ENCODE assay signal across 21 cellular contexts in the genomic region with DNA sequence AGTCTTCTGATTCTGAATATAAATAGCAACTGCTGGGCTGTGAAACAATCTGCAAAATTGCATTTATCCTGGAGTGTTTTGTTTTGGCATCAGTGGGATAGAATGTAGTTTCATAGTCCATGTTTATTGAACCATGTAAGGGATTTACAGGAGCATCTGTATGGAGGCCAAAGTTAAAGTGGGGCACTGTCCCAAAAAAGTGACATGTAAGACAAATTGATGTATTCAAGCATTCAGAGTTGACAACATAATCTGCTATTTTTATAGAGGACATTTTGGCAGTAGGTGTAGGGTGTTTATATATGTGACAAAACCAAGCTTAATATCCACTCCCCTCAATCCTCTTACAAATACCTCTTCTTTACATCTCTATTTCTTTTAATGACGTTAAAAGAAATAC.
"Had no signal": no experiment of that assay in that cellular context is flagged by ENCODE, and none has a peak within 500 bp of the region (broad histone marks: within the 10 kb centered on the region; RNA-seq: fewer than 3 reads in every experiment).

No MANE protein-coding gene starts in this region.

- H3K9me3 ChIP-seq: thyroid gland, upper lobe of right lung had no signal

- H3K36me3 ChIP-seq: thyroid gland, upper lobe of right lung had no signal

- ATAC-seq: activated CD4-positive, alpha-beta T cell treated with anti-CD3 and anti-CD28 coated beads for 36 hours; activated T-cell treated with anti-CD3 and anti-CD28 coated beads, Interleukin-2, amount 50 U/mL, for 4 hours; natural killer cell treated with Interleukin-12 subunit alpha and Interleukin-12 subunit beta and Interleukin-15 and Interleukin-18, amount 100 ng/mL, for 72 hours; stimulated activated naive CD8-positive, alpha-beta T cell treated with anti-CD3 and anti-CD28 coated beads, Interleukin-15, Interleukin-2, amounts not matched to agents 100 U/mL and 50 U/mL, for 24 hours; upper lobe of right lung had no signal

- H3K4me1 ChIP-seq: thyroid gland, upper lobe of right lung had no signal

- H3K27ac ChIP-seq: thyroid gland, upper lobe of right lung had no signal

- DNase-seq: activated B cell treated with CpG ODN at 0.5 μM for 24 hours; activated CD4-positive, alpha-beta T cell treated with anti-CD3 and anti-CD28 coated beads for 36 hours; activated CD4-positive, alpha-beta T cell treated with anti-CD3 and anti-CD28 coated beads, Interleukin-2, amount 50 U/mL, for 4 hours; activated CD8-positive, alpha-beta memory T cell treated with anti-CD3 and anti-CD28 coated beads, Interleukin-2, amount 50 U/mL, for 48 hours; activated naive CD4-positive, alpha-beta T cell; activated T-cell treated with anti-CD3 and anti-CD28 coated beads, Interleukin-2, amount 50 U/mL, for 4 hours; effector CD4-positive, alpha-beta T cell; erythroblast; foreskin melanocyte; glutamatergic neuron; hippocampal formation; kidney glomerular epithelial cell; midbrain; retina; stimulated activated CD4-positive, alpha-beta T cell treated with anti-CD3 and anti-CD28 coated beads, Interleukin-12 subunit alpha, Interleukin-12 subunit beta, amount 100 ng/mL, for 4 hours; stimulated activated CD4-positive, alpha-beta T cell treated with anti-CD3 and anti-CD28 coated beads, Interleukin-4, amount 100 ng/mL, for 4 hours; stimulated activated naive CD8-positive, alpha-beta T cell treated with anti-CD3 and anti-CD28 coated beads, Interleukin-15, Interleukin-2, amounts not matched to agents 100 U/mL and 50 U/mL, for 24 hours; T1000; thyroid gland; upper lobe of right lung had no signal

- H3K4me3 ChIP-seq: thyroid gland, upper lobe of right lung had no signal

- H3K27me3 ChIP-seq: thyroid gland, upper lobe of right lung had no signal
